In genomic region chr2:119352357-119352756, GRCh38 we compare ENCODE assay signal across 1 cellular context.
TF ChIP-seq lines count a peak whose summit lies in the region.

No MANE protein-coding gene starts in this region.

TF ChIP-seq in K562, 482 proteins besides CTCF, POLR2A, EP300 and RAD21 (continued from another document):
- TF ChIP-seq, protein P1, sequence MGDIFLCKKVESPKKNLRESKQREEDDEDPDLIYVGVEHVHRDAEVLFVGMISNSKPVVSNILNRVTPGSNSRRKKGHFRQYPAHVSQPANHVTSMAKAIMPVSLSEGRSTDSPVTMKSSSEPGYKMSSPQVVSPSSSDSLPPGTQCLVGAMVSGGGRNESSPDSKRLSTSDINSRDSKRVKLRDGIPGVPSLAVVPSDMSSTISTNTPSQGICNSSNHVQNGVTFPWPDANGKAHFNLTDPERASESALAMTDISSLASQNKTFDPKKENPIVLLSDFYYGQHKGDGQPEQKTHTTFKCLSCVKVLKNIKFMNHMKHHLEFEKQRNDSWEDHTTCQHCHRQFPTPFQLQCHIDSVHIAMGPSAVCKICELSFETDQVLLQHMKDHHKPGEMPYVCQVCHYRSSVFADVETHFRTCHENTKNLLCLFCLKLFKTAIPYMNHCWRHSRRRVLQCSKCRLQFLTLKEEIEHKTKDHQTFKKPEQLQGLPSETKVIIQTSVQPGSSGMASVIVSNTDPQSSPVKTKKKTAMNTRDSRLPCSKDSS (IDR thresholded peaks at IDR 0.05; ENCODE audit: low read depth, partially characterized antibody) = no peak
- TF ChIP-seq HSF4 (CRISPR knock-in tag; IDR thresholded peaks at IDR 0.05; ENCODE audit: borderline replicate concordance) (no peak), NR4A1 (CRISPR knock-in tag; IDR thresholded peaks at IDR 0.05) (no peak), NR4A1 (tag; IDR thresholded peaks at IDR 0.05) (no peak), USF1 (CRISPR knock-in tag; IDR thresholded peaks at IDR 0.05) (no peak), SIRT6 (IDR thresholded peaks at IDR 0.05; ENCODE audit: low read depth, low read length) (no peak), TEAD1 (CRISPR knock-in tag; IDR thresholded peaks at IDR 0.05) (no peak), KAT7 (CRISPR knock-in tag; IDR thresholded peaks at IDR 0.05; ENCODE audit: borderline replicate concordance) (no peak), FOXA1 (IDR thresholded peaks at IDR 0.05; ENCODE audit: borderline replicate concordance) (0 out of 2 replicates have a peak, but pooled peaks have one; percentile 24), VEZF1 (CRISPR knock-in tag; IDR thresholded peaks at IDR 0.05) (no peak), PRMT5 (CRISPR knock-in tag; IDR thresholded peaks at IDR 0.05) (no peak), FOXA3 (CRISPR knock-in tag; conservative IDR thresholded peaks at IDR 0.05 in 1 of 2, IDR thresholded peaks at IDR 0.05 in 1 of 2) (peak; percentile 83 to 86; a peak in 3 of 4 replicates)
- TF ChIP-seq, protein P2, sequence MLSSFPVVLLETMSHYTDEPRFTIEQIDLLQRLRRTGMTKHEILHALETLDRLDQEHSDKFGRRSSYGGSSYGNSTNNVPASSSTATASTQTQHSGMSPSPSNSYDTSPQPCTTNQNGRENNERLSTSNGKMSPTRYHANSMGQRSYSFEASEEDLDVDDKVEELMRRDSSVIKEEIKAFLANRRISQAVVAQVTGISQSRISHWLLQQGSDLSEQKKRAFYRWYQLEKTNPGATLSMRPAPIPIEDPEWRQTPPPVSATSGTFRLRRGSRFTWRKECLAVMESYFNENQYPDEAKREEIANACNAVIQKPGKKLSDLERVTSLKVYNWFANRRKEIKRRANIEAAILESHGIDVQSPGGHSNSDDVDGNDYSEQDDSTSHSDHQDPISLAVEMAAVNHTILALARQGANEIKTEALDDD (IDR thresholded peaks at IDR 0.05) = no peak
- TF ChIP-seq, protein P3, sequence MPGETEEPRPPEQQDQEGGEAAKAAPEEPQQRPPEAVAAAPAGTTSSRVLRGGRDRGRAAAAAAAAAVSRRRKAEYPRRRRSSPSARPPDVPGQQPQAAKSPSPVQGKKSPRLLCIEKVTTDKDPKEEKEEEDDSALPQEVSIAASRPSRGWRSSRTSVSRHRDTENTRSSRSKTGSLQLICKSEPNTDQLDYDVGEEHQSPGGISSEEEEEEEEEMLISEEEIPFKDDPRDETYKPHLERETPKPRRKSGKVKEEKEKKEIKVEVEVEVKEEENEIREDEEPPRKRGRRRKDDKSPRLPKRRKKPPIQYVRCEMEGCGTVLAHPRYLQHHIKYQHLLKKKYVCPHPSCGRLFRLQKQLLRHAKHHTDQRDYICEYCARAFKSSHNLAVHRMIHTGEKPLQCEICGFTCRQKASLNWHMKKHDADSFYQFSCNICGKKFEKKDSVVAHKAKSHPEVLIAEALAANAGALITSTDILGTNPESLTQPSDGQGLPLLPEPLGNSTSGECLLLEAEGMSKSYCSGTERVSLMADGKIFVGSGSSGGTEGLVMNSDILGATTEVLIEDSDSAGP (CRISPR knock-in tag; IDR thresholded peaks at IDR 0.05) = no peak
